17 cellular contexts compared by ENCODE assay signal in genomic region chr17:18280239-18280638, GRCh38. TPM values are rescaled to one million over a fixed set of nuclear protein-coding genes. Genes with fewer than 3 reads are reported as not detected.
A peak's percentile ranks its signal among the peaks of the same experiment; 100 is the strongest.
DNase-seq lines count a peak whose midpoint lies in the region; ATAC-seq and TF ChIP-seq lines count a peak whose summit lies in the region.
"Had no signal": no experiment of that assay in that cellular context is flagged by ENCODE, and none has a peak within 500 bp of the region (broad histone marks: within the 10 kb centered on the region; RNA-seq: fewer than 3 reads in every experiment).

No MANE protein-coding gene starts in this region.

- peak overlapping the region; percentile 31; the same call in 1 of the 2 replicates for H3K27ac ChIP-seq in RWPE1
- no peak overlapping the region for H3K27ac ChIP-seq in left lung
- peak overlapping the region; percentile 65 to 73 (median 65) for H3K27ac ChIP-seq in thyroid gland
- H3K27ac ChIP-seq: HL-60 had no signal

- CTCF ChIA-PET in RWPE1 (lab: Yijun Ruan, JAX), result interaction anchor here (0.7 kb wide), 1 partner anchor 72 kb away, joined by 4 read pairs; no protein-coding TSS in a partner anchor

- TF ChIP-seq POLR2A in thyroid gland (IDR thresholded peaks at IDR 0.05), result no peak

- intact Hi-C loops in left lung (cut with DNase I), result no loop called here
- intact Hi-C loops in thyroid gland (cut with DNase I), result no loop called here

- H3K9me3 ChIP-seq in left lung (no peaks in the 10 kb centered on the region), thyroid gland (no peaks in the 10 kb centered on the region)
- H3K9me3 ChIP-seq: BE2C had no signal

- POLR2A ChIA-PET in RWPE1 (lab: Yijun Ruan, JAX; ENCODE audit: low non-redundant PET), result no interaction called here

- no peaks in the 10 kb centered on the region for H3K27me3 ChIP-seq in left lung
- no peaks in the 10 kb centered on the region for H3K27me3 ChIP-seq in thyroid gland
- H3K27me3 ChIP-seq: BE2C had no signal

- H3K4me1 ChIP-seq in left lung (no peaks in the 10 kb centered on the region), thyroid gland (peaks cover 10 to 12% of the 10 kb centered on the region in 2 donors)
- H3K4me1 ChIP-seq: BE2C had no signal

- DNase-seq in DMS79 treated with DMSO at 0.1 percent for 48 hours (lab: John Stamatoyannopoulos, UW), result peak; percentile 9
- no peak for DNase-seq in RWPE1 (ENCODE audit: low spot score)
- peak in 1 of 2 donors; percentile 49 for DNase-seq in left lung
- DNase-seq in thyroid gland, result peak; percentile 94
- DNase-seq in NCI-H187 (lab: John Stamatoyannopoulos, UW), result no peak
- DNase-seq in left lobe of liver (ENCODE audit: low spot score), result no peak
- DNase-seq: BE2C, DND-41, H9, HFFc6, KG1, NCI-H1436 treated with DMSO at 0.1 percent for 48 hours, NCI-H2081 treated with DMSO at 0.1 percent for 48 hours, NCI-H524 treated with DMSO at 0.1 percent for 48 hours had no signal

- TF ChIP-seq CTCF in RWPE1 (conservative IDR thresholded peaks at IDR 0.05; ENCODE audit: low read depth) (no peak), left lung (IDR thresholded peaks at IDR 0.05) (no peak), thyroid gland (IDR thresholded peaks at IDR 0.05) (peak in 4 of 6 experiments; percentile 39 to 55 (median 44))

- 44 to 73% methylated on average over 2 to 3 of the region's 4 CpGs for WGBS in thyroid gland, 2 donors

- H3K36me3 ChIP-seq in left lung, result peaks cover 3 to 99% of the 10 kb centered on the region in 2 donors
- H3K36me3 ChIP-seq in thyroid gland, result peaks cover 37 to 40% of the 10 kb centered on the region in 2 donors

- H3K4me3 ChIP-seq in left lung (no peak overlapping the region), thyroid gland (replicated peaks in 1 of 3) (no peak overlapping the region)
- H3K4me3 ChIP-seq: GM12878 had no signal

- ATAC-seq in left lung (peak; percentile 94), HG03039 (IDR thresholded peaks at IDR 0.05; ENCODE audit: unreplicated experiment) (no peak), left lobe of liver (no peak)
- ATAC-seq: GM12878 had no signal

RNA-seq across cellular contexts. Expression of gene MIEF2, which starts 19.8 kb away (rescaled TPM):
- 10 to 100 TPM in 1 of 2 donors, 1 to 10 TPM in 1; 9.0 to 16.3 TPM for total RNA-seq in left lung
- total RNA-seq in thyroid gland, result 10 to 100 TPM; 25.7 to 47.0 (median 34.9) TPM
- 6.4 TPM for total RNA-seq in left lobe of liver

RNA-seq across cellular contexts. Expression of gene FLII, which starts 21.7 kb away (rescaled TPM):
- total RNA-seq in left lung, result 100 to 1,000 TPM; 313 to 381 TPM
- 100 to 1,000 TPM; 231 to 259 (median 241) TPM for total RNA-seq in thyroid gland
- 102 TPM for total RNA-seq in left lobe of liver

RNA-seq across cellular contexts. Expression of gene TOP3A, which starts 34.6 kb away (rescaled TPM):
- total RNA-seq in left lung, result 10 to 100 TPM; 24.7 to 43.8 TPM
- total RNA-seq in thyroid gland, result 10 to 100 TPM; 31.3 to 34.5 (median 32.5) TPM
- 19.8 TPM for total RNA-seq in left lobe of liver

RNA-seq across cellular contexts. Expression of gene SMCR8, which starts 34.9 kb away (rescaled TPM):
- total RNA-seq in left lung (10 to 100 TPM; 16.7 to 23.4 TPM), thyroid gland (10 to 100 TPM; 16.7 to 28.3 (median 19.6) TPM), left lobe of liver (5.1 TPM)

RNA-seq across cellular contexts. Expression of gene LLGL1, which starts 54.8 kb away (rescaled TPM):
- total RNA-seq in left lung (10 to 100 TPM; 14.4 to 17.8 TPM), thyroid gland (10 to 100 TPM; 14.5 to 19.4 (median 17.5) TPM), left lobe of liver (3.3 TPM)

Comparison
In these comparisons a context has a peak if more than half of its experiments do, and no peak if none do; other contexts are left out.
1. DNase-seq: peak in DMS79 treated with DMSO at 0.1 percent for 48 hours (single experiment) and thyroid gland (2 of 2); none in RWPE1 (single experiment), NCI-H187 (0 of 2) and left lobe of liver (single experiment).
2. H3K27ac ChIP-seq: peak in RWPE1 (single experiment) and thyroid gland (3 of 3); none in left lung (0 of 2).
3. CTCF ChIP-seq: peak in thyroid gland (4 of 6); none in RWPE1 (single experiment) and left lung (0 of 2).